ENCODE assay signal across 18 cellular contexts in the genomic region with DNA sequence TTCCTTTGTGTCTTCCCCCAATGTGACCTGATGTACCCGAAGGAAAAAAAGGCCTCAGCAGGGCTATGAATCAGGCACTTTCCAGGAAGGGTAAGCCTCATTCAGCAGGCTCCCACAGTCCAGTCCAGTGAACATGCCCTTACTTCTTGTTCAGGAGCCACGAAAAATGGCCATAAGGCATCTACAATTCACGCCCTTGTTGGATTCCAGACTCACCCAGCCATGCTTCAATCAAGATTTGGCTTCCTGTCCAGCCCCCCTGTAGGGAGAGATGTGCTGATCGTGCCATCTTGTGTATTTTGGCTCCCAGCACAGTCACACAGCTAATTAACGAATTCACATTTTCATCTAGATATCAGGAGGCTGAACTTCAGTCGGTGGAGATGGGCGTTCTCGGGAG. TPM values are rescaled to one million over a fixed set of nuclear protein-coding genes. Genes with fewer than 3 reads are reported as not detected.
DNase-seq lines count a peak whose midpoint lies in the region; ATAC-seq and TF ChIP-seq lines count a peak whose summit lies in the region.
"Had no signal": no experiment of that assay in that cellular context is flagged by ENCODE, and none has a peak within 500 bp of the region (broad histone marks: within the 10 kb centered on the region; RNA-seq: fewer than 3 reads in every experiment).

No MANE protein-coding gene starts in this region.

- H3K9me3 ChIP-seq in A673 (ENCODE audit: low read depth, low read length, poor library complexity, severe bottlenecking) = no peaks in the 10 kb centered on the region
- no peaks in the 10 kb centered on the region for H3K9me3 ChIP-seq in Caco-2
- no peaks in the 10 kb centered on the region for H3K9me3 ChIP-seq in vagina

- no peak for ATAC-seq in HG02588 (IDR thresholded peaks at IDR 0.05; ENCODE audit: unreplicated experiment)
- ATAC-seq: GM12878, GM23338 had no signal

- POLR2A ChIA-PET in A673 (lab: Charles Lee; ENCODE audit: low non-redundant PET) (no interaction called here), Caco-2 (lab: Charles Lee) (no interaction called here)

- DNase-seq in A673 (ENCODE audit: low spot score) = peak; percentile 62
- DNase-seq in G401 (ENCODE audit: low spot score) = peak; percentile 80
- DNase-seq in NCI-H446 treated with DMSO at 0.1 percent for 48 hours (lab: John Stamatoyannopoulos, UW) = peak; percentile 18
- DNase-seq in cerebellar cortex (ENCODE audit: low spot score) = peak; percentile 75
- DNase-seq in Caco-2 = no peak
- DNase-seq in NCI-H1048 (lab: John Stamatoyannopoulos, UW) = no peak
- DNase-seq in vagina (ENCODE audit: extremely low spot score in 2 of 2) = no peak
- DNase-seq: Calu3; CD8-positive, alpha-beta memory T cell; DMS 273 treated with DMSO at 0.1 percent for 48 hours; H7 had no signal

- intact Hi-C loops in A673 (cut with micrococcal nuclease; ENCODE audit: unreplicated experiment) = loop anchor here (5.0 to 10.0 kb wide), 3 partner anchors 236 to 866 kb away; no protein-coding TSS in a partner anchor
- intact Hi-C loops in Caco-2 (cut with micrococcal nuclease; ENCODE audit: unreplicated experiment) = loop anchor here (5.0 kb wide), 1 partner anchor 481 kb away; no protein-coding TSS in a partner anchor
- intact Hi-C loops in vagina (cut with DNase I) = loop anchor here (10.0 kb wide), 1 partner anchor 74 kb away; no protein-coding TSS in a partner anchor

- BruUV-seq in A673 (replicated peaks; lab: Mats Ljungman, UMichigan) (no TSS peak), Caco-2 (replicated peaks; lab: Mats Ljungman, UMichigan) (no TSS peak)

- in situ Hi-C loops in G401 (cut with HindIII; ENCODE audit: low sequenced_read_pairs) = no loop called here

- peaks cover 28% of the 10 kb centered on the region for H3K27me3 Mint-ChIP-seq in Caco-2 (ENCODE audit: insufficient read depth, unreplicated experiment)

- no peak overlapping the region for H3K4me3 Mint-ChIP-seq in Caco-2 (ENCODE audit: unreplicated experiment)
- H3K4me3 Mint-ChIP-seq: CD8-positive, alpha-beta memory T cell; GM23338; IgD-negative memory B cell had no signal

- H3K27me3 ChIP-seq in A673 (replicated peaks; ENCODE audit: insufficient read depth, low read depth, low read length, poor library complexity) = no peaks in the 10 kb centered on the region
- H3K27me3 ChIP-seq in Caco-2 (replicated peaks; ENCODE audit: control insufficient read depth, insufficient read depth, low read length) = peaks cover 5% of the 10 kb centered on the region; the same call in 1 of the 2 replicates
- H3K27me3 ChIP-seq in vagina = no peaks in the 10 kb centered on the region

- peaks cover 4% of the 10 kb centered on the region for H3K4me1 ChIP-seq in A673 (ENCODE audit: insufficient read depth, low read length, poor library complexity, severe bottlenecking)
- no peaks in the 10 kb centered on the region for H3K4me1 ChIP-seq in Caco-2
- no peaks in the 10 kb centered on the region for H3K4me1 ChIP-seq in vagina

- H3K4me3 ChIP-seq in A673 (ENCODE audit: low read depth, low read length, poor library complexity, severe bottlenecking) = no peak overlapping the region
- no peak overlapping the region for H3K4me3 ChIP-seq in Caco-2 (ENCODE audit: low read depth, low read length)
- H3K4me3 ChIP-seq in vagina = no peak overlapping the region
- H3K4me3 ChIP-seq: GM12878, GM23338 had no signal

- H3K36me3 ChIP-seq in A673 (ENCODE audit: insufficient read depth, low read length, poor library complexity, severe bottlenecking) (no peaks in the 10 kb centered on the region), Caco-2 (ENCODE audit: control insufficient read depth, insufficient read depth, low read length) (no peaks in the 10 kb centered on the region), vagina (no peaks in the 10 kb centered on the region)

- TF ChIP-seq POLR2A in vagina (IDR thresholded peaks at IDR 0.05) = no peak

- no peaks in the 10 kb centered on the region for H3K9me3 Mint-ChIP-seq in Caco-2 (ENCODE audit: unreplicated experiment)
- H3K9me3 Mint-ChIP-seq: CD8-positive, alpha-beta memory T cell; GM23338; IgD-negative memory B cell had no signal

- CTCF ChIA-PET in A673 (lab: Charles Lee) (interaction anchor here (1.3 kb wide), 1 partner anchor 75 kb away, joined by 6 read pairs; no protein-coding TSS in a partner anchor), Caco-2 (lab: Charles Lee) (interaction anchor here (0.9 to 2.7 kb wide), 6 partner anchors 10 to 76 kb away, joined by 3 to 13 read pairs (median 3); partner anchors contain the start of gene KCNJ5)

- H3K27ac Mint-ChIP-seq in Caco-2 (ENCODE audit: unreplicated experiment) = no peak overlapping the region
- H3K27ac Mint-ChIP-seq: GM23338, IgD-negative memory B cell had no signal

- no peaks in the 10 kb centered on the region for H3K36me3 Mint-ChIP-seq in Caco-2 (ENCODE audit: insufficient read depth, unreplicated experiment)
- H3K36me3 Mint-ChIP-seq: CD8-positive, alpha-beta memory T cell; IgD-negative memory B cell had no signal

- H3K4me1 Mint-ChIP-seq in Caco-2 (ENCODE audit: low read depth, unreplicated experiment) = no peaks in the 10 kb centered on the region
- H3K4me1 Mint-ChIP-seq: CD8-positive, alpha-beta memory T cell had no signal

- TF ChIP-seq CTCF in A673 (conservative IDR thresholded peaks at IDR 0.05; ENCODE audit: low read depth, low read length) (0 out of 2 replicates have a peak, but pooled peaks have one; percentile 7), Caco-2 (IDR thresholded peaks at IDR 0.05; ENCODE audit: insufficient read depth in 1 of 2, low read depth in 1 of 2, low read length in 1 of 2, severe bottlenecking in 1 of 2, unreplicated experiment in 1 of 2) (peak in 1 of 2 experiments; percentile 2), vagina (IDR thresholded peaks at IDR 0.05) (no peak)

- no peak overlapping the region for H3K27ac ChIP-seq in A673 (ENCODE audit: low read depth, low read length, poor library complexity, severe bottlenecking)
- no peak overlapping the region for H3K27ac ChIP-seq in vagina

RNA-seq across cellular contexts. Expression of gene KCNJ5, which starts 9.9 kb away (rescaled TPM):
- total RNA-seq in A673 (2021) (not detected in 2 replicates), Caco-2 (2022) (not detected in 2 replicates), vagina (1.5 TPM)
- total RNA-seq in G401 (2014; rRNA removed; shearing (Covaris generic)) = not detected in 2 replicates
- total RNA-seq: Calu3, Daoy, GM12878, GM23338, HT1080 had no signal

RNA-seq across cellular contexts. Expression of gene KCNJ1, which starts 14.1 kb away (rescaled TPM):
- total RNA-seq in A673 (2021) (not detected in 2 replicates), Caco-2 (2022) (not detected in 2 replicates), vagina (1.5 TPM)
- not detected in 2 replicates for total RNA-seq in G401 (2014; rRNA removed; shearing (Covaris generic))
- total RNA-seq: A172; Calu3; CD8-positive, alpha-beta memory T cell; Daoy; GM12878; GM23338; HT1080 had no signal

Comparison
In these comparisons a context has a peak if more than half of its experiments do, and no peak if none do; other contexts are left out.
1. DNase-seq: peak in A673 (single experiment), G401 (single experiment), NCI-H446 treated with DMSO at 0.1 percent for 48 hours (single experiment) and cerebellar cortex (single experiment); none in Caco-2 (0 of 2), NCI-H1048 (single experiment) and vagina (0 of 2).